Comparison of ENCODE assay signal across 1 cellular context in the genomic region with DNA sequence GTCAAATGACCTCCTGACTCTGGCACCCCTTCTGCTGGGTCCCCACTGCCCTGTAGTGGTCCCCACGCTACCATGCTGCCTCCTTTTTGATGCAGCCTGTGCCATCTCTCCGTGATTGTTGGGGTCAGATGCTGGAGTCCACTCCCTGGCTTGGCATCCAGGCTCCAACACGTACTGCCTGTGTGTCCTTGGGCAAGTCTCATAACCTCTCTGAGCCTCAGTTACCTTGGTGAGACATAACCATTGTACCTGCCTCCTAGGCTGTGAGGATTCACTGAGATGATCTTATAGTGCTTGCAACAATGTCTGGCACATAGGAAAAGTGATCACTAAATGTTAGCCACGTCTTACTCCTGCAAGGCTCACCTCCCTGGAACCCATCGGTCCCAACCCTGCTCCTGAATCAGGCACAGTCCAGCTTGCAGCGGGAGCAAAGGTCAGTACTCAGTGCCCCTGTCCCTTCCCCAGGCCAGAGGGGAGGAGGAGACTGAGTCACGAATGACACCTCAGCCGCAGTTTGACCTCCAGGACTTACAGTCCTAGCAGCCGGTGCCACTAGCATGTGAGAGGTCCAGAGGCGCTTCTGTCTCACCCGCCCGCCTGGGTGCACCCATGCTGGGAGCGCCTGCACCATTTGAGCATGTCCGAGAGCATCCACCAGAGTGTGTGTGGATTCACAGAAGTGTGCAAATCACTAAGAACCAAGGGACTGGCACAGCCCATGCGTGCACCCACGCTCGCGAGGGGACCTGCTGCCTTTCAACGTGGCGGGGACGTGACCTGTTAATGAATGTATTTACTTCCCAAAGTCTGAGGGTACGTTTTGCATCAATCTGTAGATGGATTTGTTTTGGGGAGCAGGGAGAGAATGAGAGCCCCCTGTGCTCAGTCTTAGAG.
TF ChIP-seq lines count a peak whose summit lies in the region.

No MANE protein-coding gene starts in this region.

TF ChIP-seq in HepG2, 621 proteins besides CTCF, POLR2A, EP300 and RAD21 (continues in another document):
- TF ChIP-seq HNF4A (CRISPR knock-in tag; IDR thresholded peaks at IDR 0.05) (peak; percentile 82), ZNF180 (CRISPR knock-in tag; IDR thresholded peaks at IDR 0.05; ENCODE audit: borderline replicate concordance, low read depth) (0 out of 2 replicates have a peak, but pooled peaks have one; percentile 52), FOXK2 (IDR thresholded peaks at IDR 0.05) (no peak), MEF2D (CRISPR knock-in tag; IDR thresholded peaks at IDR 0.05) (peak; percentile 36; the same call in 1 of the 2 replicates), ZNF367 (CRISPR knock-in tag; IDR thresholded peaks at IDR 0.05; ENCODE audit: borderline replicate concordance) (no peak), KLF15 (CRISPR knock-in tag; IDR thresholded peaks at IDR 0.05; ENCODE audit: borderline replicate concordance) (no peak), MYC (CRISPR knock-in tag; IDR thresholded peaks at IDR 0.05; ENCODE audit: borderline replicate concordance) (no peak), SSRP1 (CRISPR knock-in tag; IDR thresholded peaks at IDR 0.05) (no peak), ZNF816 (CRISPR knock-in tag; IDR thresholded peaks at IDR 0.05; ENCODE audit: borderline replicate concordance) (no peak), CBFB (CRISPR knock-in tag; IDR thresholded peaks at IDR 0.05) (no peak), NFE2 (CRISPR knock-in tag; IDR thresholded peaks at IDR 0.05) (no peak), SUZ12 (IDR thresholded peaks at IDR 0.05; ENCODE audit: low read depth, low read length) (no peak), SYNCRIP (IDR thresholded peaks at IDR 0.05; ENCODE audit: insufficient read depth, low read depth, low read length) (no peak), BHLHE40 (IDR thresholded peaks at IDR 0.05; ENCODE audit: low read length) (peak; percentile 53; the same call in 1 of the 2 replicates), BORCS8-MEF2B (CRISPR knock-in tag; IDR thresholded peaks at IDR 0.05) (no peak), ZNF709 (CRISPR knock-in tag; IDR thresholded peaks at IDR 0.05) (no peak), MTA3 (CRISPR knock-in tag; IDR thresholded peaks at IDR 0.05) (no peak), ZNF672 (CRISPR knock-in tag; IDR thresholded peaks at IDR 0.05) (no peak), NR1H2 (CRISPR knock-in tag; IDR thresholded peaks at IDR 0.05; ENCODE audit: borderline replicate concordance, low read depth) (no peak), ZNF749 (CRISPR knock-in tag; IDR thresholded peaks at IDR 0.05; ENCODE audit: borderline replicate concordance) (no peak), CC2D1A (CRISPR knock-in tag; IDR thresholded peaks at IDR 0.05) (0 out of 2 replicates have a peak, but pooled peaks have one; percentile 53), ZNF598 (CRISPR knock-in tag; IDR thresholded peaks at IDR 0.05; ENCODE audit: borderline replicate concordance) (peak; percentile 32), ZC3H4 (CRISPR knock-in tag; IDR thresholded peaks at IDR 0.05; ENCODE audit: borderline replicate concordance) (no peak), ZNF674 (CRISPR knock-in tag; IDR thresholded peaks at IDR 0.05; ENCODE audit: low read depth) (no peak), MED8 (CRISPR knock-in tag; IDR thresholded peaks at IDR 0.05; ENCODE audit: insufficient replicate concordance) (no peak), DMAP1 (CRISPR knock-in tag; IDR thresholded peaks at IDR 0.05) (no peak; the same call in 1 of the 2 replicates), SNAPC2 (CRISPR knock-in tag; IDR thresholded peaks at IDR 0.05) (0 out of 2 replicates have a peak, but pooled peaks have one; percentile 33), FLYWCH1 (CRISPR knock-in tag; IDR thresholded peaks at IDR 0.05) (no peak), FOXA1 (IDR thresholded peaks at IDR 0.05) (no peak), FOXA1 (CRISPR knock-in tag; IDR thresholded peaks at IDR 0.05) (no peak), RARA (CRISPR knock-in tag; IDR thresholded peaks at IDR 0.05) (peak; percentile 86), ZNF766 (CRISPR knock-in tag; IDR thresholded peaks at IDR 0.05; ENCODE audit: borderline replicate concordance) (0 out of 2 replicates have a peak, but pooled peaks have one; percentile 8), NR2F6 (IDR thresholded peaks at IDR 0.05) (peak; percentile 73), NR2F6 (CRISPR knock-in tag; IDR thresholded peaks at IDR 0.05) (peak; percentile 87), FOXM1 (CRISPR knock-in tag; IDR thresholded peaks at IDR 0.05) (no peak)
- TF ChIP-seq, protein P1, sequence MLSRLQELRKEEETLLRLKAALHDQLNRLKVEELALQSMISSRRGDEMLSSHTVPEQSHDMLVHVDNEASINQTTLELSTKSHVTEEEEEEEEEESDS (CRISPR knock-in tag; IDR thresholded peaks at IDR 0.05; ENCODE audit: borderline replicate concordance): no peak
- TF ChIP-seq, protein P2, sequence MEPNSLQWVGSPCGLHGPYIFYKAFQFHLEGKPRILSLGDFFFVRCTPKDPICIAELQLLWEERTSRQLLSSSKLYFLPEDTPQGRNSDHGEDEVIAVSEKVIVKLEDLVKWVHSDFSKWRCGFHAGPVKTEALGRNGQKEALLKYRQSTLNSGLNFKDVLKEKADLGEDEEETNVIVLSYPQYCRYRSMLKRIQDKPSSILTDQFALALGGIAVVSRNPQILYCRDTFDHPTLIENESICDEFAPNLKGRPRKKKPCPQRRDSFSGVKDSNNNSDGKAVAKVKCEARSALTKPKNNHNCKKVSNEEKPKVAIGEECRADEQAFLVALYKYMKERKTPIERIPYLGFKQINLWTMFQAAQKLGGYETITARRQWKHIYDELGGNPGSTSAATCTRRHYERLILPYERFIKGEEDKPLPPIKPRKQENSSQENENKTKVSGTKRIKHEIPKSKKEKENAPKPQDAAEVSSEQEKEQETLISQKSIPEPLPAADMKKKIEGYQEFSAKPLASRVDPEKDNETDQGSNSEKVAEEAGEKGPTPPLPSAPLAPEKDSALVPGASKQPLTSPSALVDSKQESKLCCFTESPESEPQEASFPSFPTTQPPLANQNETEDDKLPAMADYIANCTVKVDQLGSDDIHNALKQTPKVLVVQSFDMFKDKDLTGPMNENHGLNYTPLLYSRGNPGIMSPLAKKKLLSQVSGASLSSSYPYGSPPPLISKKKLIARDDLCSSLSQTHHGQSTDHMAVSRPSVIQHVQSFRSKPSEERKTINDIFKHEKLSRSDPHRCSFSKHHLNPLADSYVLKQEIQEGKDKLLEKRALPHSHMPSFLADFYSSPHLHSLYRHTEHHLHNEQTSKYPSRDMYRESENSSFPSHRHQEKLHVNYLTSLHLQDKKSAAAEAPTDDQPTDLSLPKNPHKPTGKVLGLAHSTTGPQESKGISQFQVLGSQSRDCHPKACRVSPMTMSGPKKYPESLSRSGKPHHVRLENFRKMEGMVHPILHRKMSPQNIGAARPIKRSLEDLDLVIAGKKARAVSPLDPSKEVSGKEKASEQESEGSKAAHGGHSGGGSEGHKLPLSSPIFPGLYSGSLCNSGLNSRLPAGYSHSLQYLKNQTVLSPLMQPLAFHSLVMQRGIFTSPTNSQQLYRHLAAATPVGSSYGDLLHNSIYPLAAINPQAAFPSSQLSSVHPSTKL (CRISPR knock-in tag; IDR thresholded peaks at IDR 0.05): peak; percentile 29; the same call in 1 of the 2 replicates
- TF ChIP-seq, protein P3, sequence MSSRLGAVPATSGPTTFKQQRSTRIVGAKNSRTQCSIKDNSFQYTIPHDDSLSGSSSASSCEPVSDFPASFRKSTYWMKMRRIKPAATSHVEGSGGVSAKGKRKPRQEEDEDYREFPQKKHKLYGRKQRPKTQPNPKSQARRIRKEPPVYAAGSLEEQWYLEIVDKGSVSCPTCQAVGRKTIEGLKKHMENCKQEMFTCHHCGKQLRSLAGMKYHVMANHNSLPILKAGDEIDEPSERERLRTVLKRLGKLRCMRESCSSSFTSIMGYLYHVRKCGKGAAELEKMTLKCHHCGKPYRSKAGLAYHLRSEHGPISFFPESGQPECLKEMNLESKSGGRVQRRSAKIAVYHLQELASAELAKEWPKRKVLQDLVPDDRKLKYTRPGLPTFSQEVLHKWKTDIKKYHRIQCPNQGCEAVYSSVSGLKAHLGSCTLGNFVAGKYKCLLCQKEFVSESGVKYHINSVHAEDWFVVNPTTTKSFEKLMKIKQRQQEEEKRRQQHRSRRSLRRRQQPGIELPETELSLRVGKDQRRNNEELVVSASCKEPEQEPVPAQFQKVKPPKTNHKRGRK (CRISPR knock-in tag; IDR thresholded peaks at IDR 0.05): no peak
- TF ChIP-seq, protein P4, sequence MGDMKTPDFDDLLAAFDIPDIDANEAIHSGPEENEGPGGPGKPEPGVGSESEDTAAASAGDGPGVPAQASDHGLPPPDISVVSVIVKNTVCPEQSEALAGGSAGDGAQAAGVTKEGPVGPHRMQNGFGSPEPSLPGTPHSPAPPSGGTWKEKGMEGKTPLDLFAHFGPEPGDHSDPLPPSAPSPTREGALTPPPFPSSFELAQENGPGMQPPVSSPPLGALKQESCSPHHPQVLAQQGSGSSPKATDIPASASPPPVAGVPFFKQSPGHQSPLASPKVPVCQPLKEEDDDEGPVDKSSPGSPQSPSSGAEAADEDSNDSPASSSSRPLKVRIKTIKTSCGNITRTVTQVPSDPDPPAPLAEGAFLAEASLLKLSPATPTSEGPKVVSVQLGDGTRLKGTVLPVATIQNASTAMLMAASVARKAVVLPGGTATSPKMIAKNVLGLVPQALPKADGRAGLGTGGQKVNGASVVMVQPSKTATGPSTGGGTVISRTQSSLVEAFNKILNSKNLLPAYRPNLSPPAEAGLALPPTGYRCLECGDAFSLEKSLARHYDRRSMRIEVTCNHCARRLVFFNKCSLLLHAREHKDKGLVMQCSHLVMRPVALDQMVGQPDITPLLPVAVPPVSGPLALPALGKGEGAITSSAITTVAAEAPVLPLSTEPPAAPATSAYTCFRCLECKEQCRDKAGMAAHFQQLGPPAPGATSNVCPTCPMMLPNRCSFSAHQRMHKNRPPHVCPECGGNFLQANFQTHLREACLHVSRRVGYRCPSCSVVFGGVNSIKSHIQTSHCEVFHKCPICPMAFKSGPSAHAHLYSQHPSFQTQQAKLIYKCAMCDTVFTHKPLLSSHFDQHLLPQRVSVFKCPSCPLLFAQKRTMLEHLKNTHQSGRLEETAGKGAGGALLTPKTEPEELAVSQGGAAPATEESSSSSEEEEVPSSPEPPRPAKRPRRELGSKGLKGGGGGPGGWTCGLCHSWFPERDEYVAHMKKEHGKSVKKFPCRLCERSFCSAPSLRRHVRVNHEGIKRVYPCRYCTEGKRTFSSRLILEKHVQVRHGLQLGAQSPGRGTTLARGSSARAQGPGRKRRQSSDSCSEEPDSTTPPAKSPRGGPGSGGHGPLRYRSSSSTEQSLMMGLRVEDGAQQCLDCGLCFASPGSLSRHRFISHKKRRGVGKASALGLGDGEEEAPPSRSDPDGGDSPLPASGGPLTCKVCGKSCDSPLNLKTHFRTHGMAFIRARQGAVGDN (CRISPR knock-in tag; IDR thresholded peaks at IDR 0.05): peak; percentile 58; the same call in 1 of the 2 replicates
- TF ChIP-seq, protein P5, sequence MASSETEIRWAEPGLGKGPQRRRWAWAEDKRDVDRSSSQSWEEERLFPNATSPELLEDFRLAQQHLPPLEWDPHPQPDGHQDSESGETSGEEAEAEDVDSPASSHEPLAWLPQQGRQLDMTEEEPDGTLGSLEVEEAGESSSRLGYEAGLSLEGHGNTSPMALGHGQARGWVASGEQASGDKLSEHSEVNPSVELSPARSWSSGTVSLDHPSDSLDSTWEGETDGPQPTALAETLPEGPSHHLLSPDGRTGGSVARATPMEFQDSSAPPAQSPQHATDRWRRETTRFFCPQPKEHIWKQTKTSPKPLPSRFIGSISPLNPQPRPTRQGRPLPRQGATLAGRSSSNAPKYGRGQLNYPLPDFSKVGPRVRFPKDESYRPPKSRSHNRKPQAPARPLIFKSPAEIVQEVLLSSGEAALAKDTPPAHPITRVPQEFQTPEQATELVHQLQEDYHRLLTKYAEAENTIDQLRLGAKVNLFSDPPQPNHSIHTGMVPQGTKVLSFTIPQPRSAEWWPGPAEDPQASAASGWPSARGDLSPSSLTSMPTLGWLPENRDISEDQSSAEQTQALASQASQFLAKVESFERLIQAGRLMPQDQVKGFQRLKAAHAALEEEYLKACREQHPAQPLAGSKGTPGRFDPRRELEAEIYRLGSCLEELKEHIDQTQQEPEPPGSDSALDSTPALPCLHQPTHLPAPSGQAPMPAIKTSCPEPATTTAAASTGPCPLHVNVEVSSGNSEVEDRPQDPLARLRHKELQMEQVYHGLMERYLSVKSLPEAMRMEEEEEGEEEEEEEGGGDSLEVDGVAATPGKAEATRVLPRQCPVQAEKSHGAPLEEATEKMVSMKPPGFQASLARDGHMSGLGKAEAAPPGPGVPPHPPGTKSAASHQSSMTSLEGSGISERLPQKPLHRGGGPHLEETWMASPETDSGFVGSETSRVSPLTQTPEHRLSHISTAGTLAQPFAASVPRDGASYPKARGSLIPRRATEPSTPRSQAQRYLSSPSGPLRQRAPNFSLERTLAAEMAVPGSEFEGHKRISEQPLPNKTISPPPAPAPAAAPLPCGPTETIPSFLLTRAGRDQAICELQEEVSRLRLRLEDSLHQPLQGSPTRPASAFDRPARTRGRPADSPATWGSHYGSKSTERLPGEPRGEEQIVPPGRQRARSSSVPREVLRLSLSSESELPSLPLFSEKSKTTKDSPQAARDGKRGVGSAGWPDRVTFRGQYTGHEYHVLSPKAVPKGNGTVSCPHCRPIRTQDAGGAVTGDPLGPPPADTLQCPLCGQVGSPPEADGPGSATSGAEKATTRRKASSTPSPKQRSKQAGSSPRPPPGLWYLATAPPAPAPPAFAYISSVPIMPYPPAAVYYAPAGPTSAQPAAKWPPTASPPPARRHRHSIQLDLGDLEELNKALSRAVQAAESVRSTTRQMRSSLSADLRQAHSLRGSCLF (CRISPR knock-in tag; IDR thresholded peaks at IDR 0.05; ENCODE audit: borderline replicate concordance): no peak
- TF ChIP-seq, protein P6, sequence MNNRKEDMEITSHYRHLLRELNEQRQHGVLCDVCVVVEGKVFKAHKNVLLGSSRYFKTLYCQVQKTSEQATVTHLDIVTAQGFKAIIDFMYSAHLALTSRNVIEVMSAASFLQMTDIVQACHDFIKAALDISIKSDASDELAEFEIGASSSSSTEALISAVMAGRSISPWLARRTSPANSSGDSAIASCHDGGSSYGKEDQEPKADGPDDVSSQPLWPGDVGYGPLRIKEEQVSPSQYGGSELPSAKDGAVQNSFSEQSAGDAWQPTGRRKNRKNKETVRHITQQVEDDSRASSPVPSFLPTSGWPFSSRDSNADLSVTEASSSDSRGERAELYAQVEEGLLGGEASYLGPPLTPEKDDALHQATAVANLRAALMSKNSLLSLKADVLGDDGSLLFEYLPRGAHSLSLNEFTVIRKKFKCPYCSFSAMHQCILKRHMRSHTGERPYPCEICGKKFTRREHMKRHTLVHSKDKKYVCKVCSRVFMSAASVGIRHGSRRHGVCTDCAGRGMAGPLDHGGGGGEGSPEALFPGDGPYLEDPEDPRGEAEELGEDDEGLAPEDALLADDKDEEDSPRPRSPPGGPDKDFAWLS (CRISPR knock-in tag; IDR thresholded peaks at IDR 0.05; ENCODE audit: borderline replicate concordance): no peak
- TF ChIP-seq, protein P7, sequence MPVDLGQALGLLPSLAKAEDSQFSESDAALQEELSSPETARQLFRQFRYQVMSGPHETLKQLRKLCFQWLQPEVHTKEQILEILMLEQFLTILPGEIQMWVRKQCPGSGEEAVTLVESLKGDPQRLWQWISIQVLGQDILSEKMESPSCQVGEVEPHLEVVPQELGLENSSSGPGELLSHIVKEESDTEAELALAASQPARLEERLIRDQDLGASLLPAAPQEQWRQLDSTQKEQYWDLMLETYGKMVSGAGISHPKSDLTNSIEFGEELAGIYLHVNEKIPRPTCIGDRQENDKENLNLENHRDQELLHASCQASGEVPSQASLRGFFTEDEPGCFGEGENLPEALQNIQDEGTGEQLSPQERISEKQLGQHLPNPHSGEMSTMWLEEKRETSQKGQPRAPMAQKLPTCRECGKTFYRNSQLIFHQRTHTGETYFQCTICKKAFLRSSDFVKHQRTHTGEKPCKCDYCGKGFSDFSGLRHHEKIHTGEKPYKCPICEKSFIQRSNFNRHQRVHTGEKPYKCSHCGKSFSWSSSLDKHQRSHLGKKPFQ (CRISPR knock-in tag; IDR thresholded peaks at IDR 0.05; ENCODE audit: insufficient replicate concordance): no peak
